In the genomic region with DNA sequence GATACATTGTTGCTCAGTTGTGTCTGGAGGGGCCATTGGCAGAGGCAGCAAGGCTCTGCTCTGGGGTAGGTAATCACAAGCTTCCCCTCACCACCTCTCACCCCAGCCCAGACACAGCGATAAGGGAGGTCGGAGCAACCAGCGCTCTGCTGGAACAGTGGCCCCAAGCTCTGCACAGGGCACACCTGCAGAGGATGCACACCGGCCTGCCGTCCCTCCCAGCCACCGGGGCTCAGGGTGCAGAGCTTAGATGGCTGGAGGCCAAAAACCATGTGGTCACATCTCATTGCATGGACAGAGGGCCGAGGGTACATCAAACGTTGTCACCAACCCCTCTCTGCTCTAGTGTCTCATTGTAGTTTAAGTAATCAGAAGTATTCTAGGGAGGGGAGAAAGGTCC, we compare ENCODE assay signal across 25 cellular contexts.
"Had no signal": no experiment of that assay in that cellular context is flagged by ENCODE, and none has a peak within 500 bp of the region (broad histone marks: within the 10 kb centered on the region; RNA-seq: fewer than 3 reads in every experiment).

No MANE protein-coding gene starts in this region.

- H3K9me3 ChIP-seq: breast epithelium had no signal

- DNase-seq: activated CD4-positive, alpha-beta T cell treated with anti-CD3 and anti-CD28 coated beads for 4 hours; activated CD8-positive, alpha-beta memory T cell treated with anti-CD3 and anti-CD28 coated beads, Interleukin-2, amount 50 U/mL, for 4 hours; activated CD8-positive, alpha-beta T cell treated with anti-CD3 and anti-CD28 coated beads for 36 hours; activated gamma-delta T cell treated with Interleukin-2 at 50 U/mL for 16 hours; activated naive CD4-positive, alpha-beta T cell treated with anti-CD3 and anti-CD28 coated beads, Interleukin-2, amount 10 ng/mL, durations not matched to agents 7 days and 5 days; activated naive CD8-positive, alpha-beta T cell treated with anti-CD3 and anti-CD28 coated beads for 36 hours; activated T-cell treated with anti-CD3 and anti-CD28 coated beads, Interleukin-2, amount 50 U/mL, for 72 hours; anterior cingulate cortex; NCI-H1092; NCI-H1417; NCI-H1930; NCI-H2171 treated with DMSO at 0.1 percent for 48 hours; NCI-H345; NCI-H510A; NCI-H526 treated with DMSO at 0.1 percent for 48 hours; NCI-H82; OCI-M1; SHP77 treated with DMSO at 0.1 percent for 48 hours had no signal

- H3K27me3 ChIP-seq: breast epithelium had no signal

- H3K9ac ChIP-seq: KMS-11 had no signal

- H3K27ac ChIP-seq: breast epithelium, KMS-11, RWPE1 had no signal

- H3K36me3 Mint-ChIP-seq: activated naive CD4-positive, alpha-beta T cell treated with anti-CD3 and anti-CD28 coated beads, Interleukin-2, amount 10 ng/mL, durations not matched to agents 7 days and 5 days; activated naive CD8-positive, alpha-beta T cell treated with anti-CD3 and anti-CD28 coated beads for 36 hours had no signal

- ATAC-seq: activated CD4-positive, CD25-positive, alpha-beta regulatory T cell treated with anti-CD3 and anti-CD28 coated beads, Interleukin-2, amount 50 U/mL, for 24 hours; activated CD8-positive, alpha-beta T cell treated with anti-CD3 and anti-CD28 coated beads for 36 hours; activated T-cell treated with anti-CD3 and anti-CD28 coated beads, Interleukin-2, amount 50 U/mL, for 72 hours; Panc1 had no signal

- H3K27me3 Mint-ChIP-seq: activated CD8-positive, alpha-beta T cell treated with anti-CD3 and anti-CD28 coated beads for 36 hours; activated naive CD4-positive, alpha-beta T cell treated with anti-CD3 and anti-CD28 coated beads, Interleukin-2, amount 10 ng/mL, durations not matched to agents 7 days and 5 days; activated naive CD8-positive, alpha-beta T cell treated with anti-CD3 and anti-CD28 coated beads for 36 hours had no signal

- H3K4me3 Mint-ChIP-seq: activated CD8-positive, alpha-beta T cell treated with anti-CD3 and anti-CD28 coated beads for 36 hours; activated naive CD4-positive, alpha-beta T cell treated with anti-CD3 and anti-CD28 coated beads, Interleukin-2, amount 10 ng/mL, durations not matched to agents 7 days and 5 days; activated naive CD8-positive, alpha-beta T cell treated with anti-CD3 and anti-CD28 coated beads for 36 hours; activated T-cell treated with anti-CD3 and anti-CD28 coated beads, Interleukin-2, amount 50 U/mL, for 72 hours; T-helper 1 cell treated with Interleukin-12 subunit alpha and Interleukin-12 subunit beta and Interleukin-4 antibody, amounts not matched to agents 30 μg/mL and 1 μg/mL, for 36 hours had no signal

- H3K36me3 ChIP-seq: breast epithelium had no signal

- H3K4me3 ChIP-seq: breast epithelium had no signal

- H3K4me2 ChIP-seq: KMS-11 had no signal

- H3K27ac Mint-ChIP-seq: activated CD8-positive, alpha-beta T cell treated with anti-CD3 and anti-CD28 coated beads for 36 hours; activated naive CD4-positive, alpha-beta T cell treated with anti-CD3 and anti-CD28 coated beads, Interleukin-2, amount 10 ng/mL, durations not matched to agents 7 days and 5 days; activated naive CD8-positive, alpha-beta T cell treated with anti-CD3 and anti-CD28 coated beads for 36 hours; activated T-cell treated with anti-CD3 and anti-CD28 coated beads, Interleukin-2, amount 50 U/mL, for 72 hours; activated T-helper 2 cell treated with anti-CD3 and anti-CD28 coated beads, Interferon-gamma antibody, Interleukin-2, Interleukin-4, amounts not matched to agents 10 μg/mL and 5 μg/mL and 100 μg/mL, durations not matched to agents 14 hours and 24 hours and 36 hours; T-helper 1 cell treated with Interleukin-12 subunit alpha and Interleukin-12 subunit beta and Interleukin-4 antibody, amounts not matched to agents 30 μg/mL and 1 μg/mL, for 36 hours had no signal

- H3K4me1 ChIP-seq: breast epithelium had no signal

- H3K4me1 Mint-ChIP-seq: activated naive CD4-positive, alpha-beta T cell treated with anti-CD3 and anti-CD28 coated beads, Interleukin-2, amount 10 ng/mL, durations not matched to agents 7 days and 5 days; activated naive CD8-positive, alpha-beta T cell treated with anti-CD3 and anti-CD28 coated beads for 36 hours had no signal
